In genomic region chr1:19374402-19374801, GRCh38 we compare ENCODE assay signal across 11 cellular contexts.
DNase-seq lines count a peak whose midpoint lies in the region; ATAC-seq and TF ChIP-seq lines count a peak whose summit lies in the region.
"Had no signal": no experiment of that assay in that cellular context is flagged by ENCODE, and none has a peak within 500 bp of the region (broad histone marks: within the 10 kb centered on the region; RNA-seq: fewer than 3 reads in every experiment).

No MANE protein-coding gene starts in this region.

- H3K9me3 Mint-ChIP-seq in activated CD4-positive, alpha-beta memory T cell treated with anti-CD3 and anti-CD28 coated beads, Interleukin-2, amount 10 ng/mL, durations not matched to agents 7 days and 5 days, result no peaks in the 10 kb centered on the region

- no peaks in the 10 kb centered on the region for H3K27me3 Mint-ChIP-seq in activated CD4-positive, alpha-beta memory T cell treated with anti-CD3 and anti-CD28 coated beads, Interleukin-2, amount 10 ng/mL, durations not matched to agents 7 days and 5 days

- POLR2A ChIA-PET in Panc1 (lab: Charles Lee), result no interaction called here
- POLR2A ChIA-PET in activated CD4-positive, alpha-beta memory T cell treated with anti-CD3 and anti-CD28 coated beads, Interleukin-2, amount 10 ng/mL, durations not matched to agents 7 days and 5 days (lab: Charles Lee), result interaction anchor here (0.9 kb wide), 1 partner anchor 13 kb away, joined by 3 read pairs; no protein-coding TSS in a partner anchor

- H3K4me3 ChIP-seq in cardiac muscle cell (no peak overlapping the region), Panc1 (ENCODE audit: low read depth in 2 of 2, low read length in 2 of 2) (no peak overlapping the region), uterus (no peak overlapping the region)

- BruUV-seq in Panc1 (replicated peaks; lab: Mats Ljungman, UMichigan), result no TSS peak

- H3K4me1 Mint-ChIP-seq in activated CD4-positive, alpha-beta memory T cell treated with anti-CD3 and anti-CD28 coated beads, Interleukin-2, amount 10 ng/mL, durations not matched to agents 7 days and 5 days, result peaks cover 15% of the 10 kb centered on the region

- H3K4me3 Mint-ChIP-seq in activated CD4-positive, alpha-beta memory T cell treated with anti-CD3 and anti-CD28 coated beads, Interleukin-2, amount 10 ng/mL, durations not matched to agents 7 days and 5 days, result no peak overlapping the region

- H3K9me3 ChIP-seq in cardiac muscle cell (ENCODE audit: low read depth) (no peaks in the 10 kb centered on the region), Panc1 (ENCODE audit: control insufficient read depth, insufficient read depth, low read depth, low read length) (no peaks in the 10 kb centered on the region), uterus (no peaks in the 10 kb centered on the region)
- H3K9me3 ChIP-seq: neutrophil had no signal

- H3K36me3 Mint-ChIP-seq in activated CD4-positive, alpha-beta memory T cell treated with anti-CD3 and anti-CD28 coated beads, Interleukin-2, amount 10 ng/mL, durations not matched to agents 7 days and 5 days (ENCODE audit: low read depth), result peaks cover 45% of the 10 kb centered on the region

- intact Hi-C loops in cardiac septum (cut with DNase I) (no loop called here), Panc1 (cut with micrococcal nuclease; ENCODE audit: unreplicated experiment) (no loop called here), uterus (cut with DNase I; ENCODE audit: low total_unique reads) (no loop called here)

- no peak overlapping the region for H3K27ac ChIP-seq in cardiac muscle cell
- H3K27ac ChIP-seq in Panc1 (ENCODE audit: low read length), result no peak overlapping the region
- no peak overlapping the region for H3K27ac ChIP-seq in foreskin keratinocyte
- peak overlapping the region; percentile 81 to 84 for H3K27ac ChIP-seq in uterus
- H3K27ac ChIP-seq: neutrophil had no signal

- TF ChIP-seq POLR2A in uterus (IDR thresholded peaks at IDR 0.05), result no peak

- H3K27me3 ChIP-seq in cardiac muscle cell (no peaks in the 10 kb centered on the region), Panc1 (ENCODE audit: control insufficient read depth, insufficient read depth, low read length) (no peaks in the 10 kb centered on the region), foreskin keratinocyte (no peaks in the 10 kb centered on the region), uterus (no peaks in the 10 kb centered on the region)
- H3K27me3 ChIP-seq: neutrophil had no signal

- ATAC-seq in Panc1 (peak; percentile 56), foreskin keratinocyte (peak; percentile 27), GM19324 (IDR thresholded peaks at IDR 0.05; ENCODE audit: low FRiP score, unreplicated experiment) (no peak)

- TF ChIP-seq CTCF in cardiac muscle cell (IDR thresholded peaks at IDR 0.05; ENCODE audit: low read depth, low read length) (peak; percentile 25), Panc1 (IDR thresholded peaks at IDR 0.05) (no peak; the same call in 1 of the 2 replicates), foreskin keratinocyte (conservative IDR thresholded peaks at IDR 0.05) (peak; percentile 6), uterus (IDR thresholded peaks at IDR 0.05) (no peak)

- H3K36me3 ChIP-seq in cardiac muscle cell, result peaks cover 24% of the 10 kb centered on the region
- H3K36me3 ChIP-seq in Panc1 (ENCODE audit: control insufficient read depth, insufficient read depth, low read length), result peaks cover 14% of the 10 kb centered on the region
- no peaks in the 10 kb centered on the region for H3K36me3 ChIP-seq in uterus

- in situ Hi-C loops in Panc1 (cut with HindIII; ENCODE audit: low pct_unique_long_range_greater_than_20kb, low sequenced_read_pairs), result no loop called here

- CTCF ChIA-PET in Panc1 (lab: Charles Lee), result interaction anchor here (0.6 to 0.8 kb wide), 3 partner anchors 147 to 991 kb away, joined by 3 to 7 read pairs (median 3); no protein-coding TSS in a partner anchor
- CTCF ChIA-PET in activated CD4-positive, alpha-beta memory T cell treated with anti-CD3 and anti-CD28 coated beads, Interleukin-2, amount 10 ng/mL, durations not matched to agents 7 days and 5 days (lab: Charles Lee), result interaction anchor here (0.8 to 1.5 kb wide), 8 partner anchors 9 to 286 kb away, joined by 3 to 5 read pairs (median 3); no protein-coding TSS in a partner anchor

- H3K4me1 ChIP-seq in cardiac muscle cell (ENCODE audit: low read depth) (no peaks in the 10 kb centered on the region), Panc1 (ENCODE audit: control insufficient read depth, insufficient read depth, low read length) (peaks cover 4% of the 10 kb centered on the region; the same call in 1 of the 2 replicates), foreskin keratinocyte (no peaks in the 10 kb centered on the region), uterus (peaks cover 8 to 10% of the 10 kb centered on the region in 2 donors)

- H3K27ac Mint-ChIP-seq in activated CD4-positive, alpha-beta memory T cell treated with anti-CD3 and anti-CD28 coated beads, Interleukin-2, amount 10 ng/mL, durations not matched to agents 7 days and 5 days, result no peak overlapping the region

- no peak for DNase-seq in cardiac muscle cell (ENCODE audit: low read depth in 1 of 2, low spot score in 1 of 2)
- DNase-seq in cardiac septum (ENCODE audit: low spot score), result no peak
- no peak for DNase-seq in Panc1 (ENCODE audit: low read depth, low spot score)
- DNase-seq in foreskin keratinocyte, result no peak
- no peak for DNase-seq in uterus
- DNase-seq in GOT3 (lab: John Stamatoyannopoulos, UW), result no peak
- no peak for DNase-seq in activated CD4-positive, alpha-beta memory T cell treated with anti-CD3 and anti-CD28 coated beads, Interleukin-2, amount 10 ng/mL, durations not matched to agents 7 days and 5 days
- DNase-seq: activated gamma-delta T cell, DMS153 had no signal

Comparison
In these comparisons a context has a peak if more than half of its experiments do, and no peak if none do; other contexts are left out.
1. H3K27ac ChIP-seq: peak in uterus (2 of 2); none in cardiac muscle cell (single experiment), Panc1 (single experiment) and foreskin keratinocyte (single experiment).
2. CTCF ChIP-seq: peak in cardiac muscle cell (single experiment) and foreskin keratinocyte (single experiment); none in Panc1 (single experiment) and uterus (0 of 4).